ENCODE assay signal across 1 cellular context in the genomic region with DNA sequence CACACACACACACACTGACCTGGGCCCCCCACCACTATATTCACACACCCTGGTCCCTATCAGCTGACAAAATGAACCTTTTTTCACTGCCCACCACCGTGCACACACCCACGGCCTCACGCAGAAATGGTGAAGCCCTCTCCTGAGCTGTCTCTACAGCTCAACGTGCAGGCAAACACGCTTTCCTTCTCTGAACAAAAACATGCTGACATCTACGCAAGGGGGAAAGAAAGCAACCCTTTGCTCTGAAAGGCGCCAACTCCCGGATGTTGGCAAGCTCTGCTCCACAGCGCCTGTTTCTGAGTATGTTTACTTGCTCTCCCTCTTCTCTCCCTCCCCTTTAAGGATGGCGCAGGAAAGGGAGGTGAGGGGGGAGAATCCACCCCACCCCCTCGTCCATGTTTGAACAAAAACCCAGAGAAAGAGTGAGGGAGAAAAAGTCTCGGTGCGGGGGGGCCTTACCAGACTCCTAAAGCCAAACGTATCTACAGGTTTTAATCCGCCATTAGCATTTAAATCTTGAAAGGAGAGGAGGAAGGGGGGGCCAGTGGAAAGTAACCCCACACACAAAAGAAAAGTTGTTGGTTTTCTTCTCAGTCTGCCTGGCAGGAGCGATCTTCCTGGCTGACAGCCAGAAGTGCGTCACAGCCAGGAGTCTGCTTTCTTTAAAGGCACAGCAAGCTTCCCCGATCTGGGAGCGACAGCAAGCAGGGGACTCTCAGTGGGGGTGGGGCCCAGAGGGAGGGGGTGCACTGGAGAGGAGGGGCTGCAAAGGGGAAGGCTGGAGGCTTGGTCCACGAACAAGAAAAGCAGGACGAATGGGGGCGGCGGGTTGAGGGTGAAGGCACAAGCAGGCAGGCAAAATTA.
TF ChIP-seq lines count a peak whose summit lies in the region.

No MANE protein-coding gene starts in this region.

TF ChIP-seq in HEK293, 187 proteins besides CTCF, POLR2A, EP300 and RAD21 (continued from another document and continues in another):
- TF ChIP-seq, protein P1, sequence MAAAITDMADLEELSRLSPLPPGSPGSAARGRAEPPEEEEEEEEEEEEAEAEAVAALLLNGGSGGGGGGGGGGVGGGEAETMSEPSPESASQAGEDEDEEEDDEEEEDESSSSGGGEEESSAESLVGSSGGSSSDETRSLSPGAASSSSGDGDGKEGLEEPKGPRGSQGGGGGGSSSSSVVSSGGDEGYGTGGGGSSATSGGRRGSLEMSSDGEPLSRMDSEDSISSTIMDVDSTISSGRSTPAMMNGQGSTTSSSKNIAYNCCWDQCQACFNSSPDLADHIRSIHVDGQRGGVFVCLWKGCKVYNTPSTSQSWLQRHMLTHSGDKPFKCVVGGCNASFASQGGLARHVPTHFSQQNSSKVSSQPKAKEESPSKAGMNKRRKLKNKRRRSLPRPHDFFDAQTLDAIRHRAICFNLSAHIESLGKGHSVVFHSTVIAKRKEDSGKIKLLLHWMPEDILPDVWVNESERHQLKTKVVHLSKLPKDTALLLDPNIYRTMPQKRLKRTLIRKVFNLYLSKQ (tag by site-specific recombination; IDR thresholded peaks at IDR 0.05; ENCODE audit: borderline replicate concordance) = no peak
- no peak for TF ChIP-seq KLF1 (tag by site-specific recombination; IDR thresholded peaks at IDR 0.05)
- TF ChIP-seq ZNF146 (tag by site-specific recombination; IDR thresholded peaks at IDR 0.05) = no peak
- peak; percentile 43; the same call in 1 of the 2 replicates for TF ChIP-seq ZNF629 (tag by site-specific recombination; IDR thresholded peaks at IDR 0.05)
- TF ChIP-seq ZFP41 (tag by site-specific recombination; IDR thresholded peaks at IDR 0.05; ENCODE audit: borderline replicate concordance) = no peak
- TF ChIP-seq, protein P2, sequence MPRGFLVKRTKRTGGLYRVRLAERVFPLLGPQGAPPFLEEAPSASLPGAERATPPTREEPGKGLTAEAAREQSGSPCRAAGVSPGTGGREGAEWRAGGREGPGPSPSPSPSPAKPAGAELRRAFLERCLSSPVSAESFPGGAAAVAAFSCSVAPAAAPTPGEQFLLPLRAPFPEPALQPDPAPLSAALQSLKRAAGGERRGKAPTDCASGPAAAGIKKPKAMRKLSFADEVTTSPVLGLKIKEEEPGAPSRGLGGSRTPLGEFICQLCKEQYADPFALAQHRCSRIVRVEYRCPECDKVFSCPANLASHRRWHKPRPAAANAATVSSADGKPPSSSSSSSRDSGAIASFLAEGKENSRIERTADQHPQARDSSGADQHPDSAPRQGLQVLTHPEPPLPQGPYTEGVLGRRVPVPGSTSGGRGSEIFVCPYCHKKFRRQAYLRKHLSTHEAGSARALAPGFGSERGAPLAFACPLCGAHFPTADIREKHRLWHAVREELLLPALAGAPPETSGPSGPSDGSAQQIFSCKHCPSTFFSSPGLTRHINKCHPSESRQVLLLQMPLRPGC (tag by site-specific recombination; IDR thresholded peaks at IDR 0.05) = no peak
- no peak for TF ChIP-seq ZNF341 (tag by site-specific recombination; IDR thresholded peaks at IDR 0.05; ENCODE audit: low read depth)
- peak; percentile 85 for TF ChIP-seq ZBTB17 (tag by site-specific recombination; IDR thresholded peaks at IDR 0.05)
- no peak for TF ChIP-seq RBAK (tag by site-specific recombination; IDR thresholded peaks at IDR 0.05)
- TF ChIP-seq ZNF664 (tag by site-specific recombination; IDR thresholded peaks at IDR 0.05) = no peak
- TF ChIP-seq, protein P3, sequence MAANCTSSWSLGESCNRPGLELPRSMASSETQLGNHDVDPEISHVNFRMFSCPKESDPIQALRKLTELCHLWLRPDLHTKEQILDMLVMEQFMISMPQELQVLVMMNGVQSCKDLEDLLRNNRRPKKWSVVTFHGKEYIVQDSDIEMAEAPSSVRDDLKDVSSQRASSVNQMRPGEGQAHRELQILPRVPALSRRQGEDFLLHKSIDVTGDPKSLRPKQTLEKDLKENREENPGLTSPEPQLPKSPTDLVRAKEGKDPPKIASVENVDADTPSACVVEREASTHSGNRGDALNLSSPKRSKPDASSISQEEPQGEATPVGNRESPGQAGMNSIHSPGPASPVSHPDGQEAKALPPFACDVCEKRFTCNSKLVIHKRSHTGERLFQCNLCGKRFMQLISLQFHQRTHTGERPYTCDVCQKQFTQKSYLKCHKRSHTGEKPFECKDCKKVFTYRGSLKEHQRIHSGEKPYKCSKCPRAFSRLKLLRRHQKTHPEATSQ (tag by site-specific recombination; IDR thresholded peaks at IDR 0.05) = no peak
- TF ChIP-seq ZBTB7A (tag by site-specific recombination; IDR thresholded peaks at IDR 0.05; ENCODE audit: low read depth) = no peak
- TF ChIP-seq ZNF670 (tag by site-specific recombination; IDR thresholded peaks at IDR 0.05; ENCODE audit: low read depth) = no peak
- TF ChIP-seq, protein P4, sequence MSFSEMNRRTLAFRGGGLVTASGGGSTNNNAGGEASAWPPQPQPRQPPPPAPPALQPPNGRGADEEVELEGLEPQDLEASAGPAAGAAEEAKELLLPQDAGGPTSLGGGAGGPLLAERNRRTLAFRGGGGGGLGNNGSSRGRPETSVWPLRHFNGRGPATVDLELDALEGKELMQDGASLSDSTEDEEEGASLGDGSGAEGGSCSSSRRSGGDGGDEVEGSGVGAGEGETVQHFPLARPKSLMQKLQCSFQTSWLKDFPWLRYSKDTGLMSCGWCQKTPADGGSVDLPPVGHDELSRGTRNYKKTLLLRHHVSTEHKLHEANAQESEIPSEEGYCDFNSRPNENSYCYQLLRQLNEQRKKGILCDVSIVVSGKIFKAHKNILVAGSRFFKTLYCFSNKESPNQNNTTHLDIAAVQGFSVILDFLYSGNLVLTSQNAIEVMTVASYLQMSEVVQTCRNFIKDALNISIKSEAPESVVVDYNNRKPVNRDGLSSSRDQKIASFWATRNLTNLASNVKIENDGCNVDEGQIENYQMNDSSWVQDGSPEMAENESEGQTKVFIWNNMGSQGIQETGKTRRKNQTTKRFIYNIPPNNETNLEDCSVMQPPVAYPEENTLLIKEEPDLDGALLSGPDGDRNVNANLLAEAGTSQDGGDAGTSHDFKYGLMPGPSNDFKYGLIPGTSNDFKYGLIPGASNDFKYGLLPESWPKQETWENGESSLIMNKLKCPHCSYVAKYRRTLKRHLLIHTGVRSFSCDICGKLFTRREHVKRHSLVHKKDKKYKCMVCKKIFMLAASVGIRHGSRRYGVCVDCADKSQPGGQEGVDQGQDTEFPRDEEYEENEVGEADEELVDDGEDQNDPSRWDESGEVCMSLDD (tag by site-specific recombination; IDR thresholded peaks at IDR 0.05) = no peak
- 0 out of 2 replicates have a peak, but pooled peaks have one; percentile 22 for TF ChIP-seq ZNF596 (tag by site-specific recombination; IDR thresholded peaks at IDR 0.05)
- TF ChIP-seq, protein P5, sequence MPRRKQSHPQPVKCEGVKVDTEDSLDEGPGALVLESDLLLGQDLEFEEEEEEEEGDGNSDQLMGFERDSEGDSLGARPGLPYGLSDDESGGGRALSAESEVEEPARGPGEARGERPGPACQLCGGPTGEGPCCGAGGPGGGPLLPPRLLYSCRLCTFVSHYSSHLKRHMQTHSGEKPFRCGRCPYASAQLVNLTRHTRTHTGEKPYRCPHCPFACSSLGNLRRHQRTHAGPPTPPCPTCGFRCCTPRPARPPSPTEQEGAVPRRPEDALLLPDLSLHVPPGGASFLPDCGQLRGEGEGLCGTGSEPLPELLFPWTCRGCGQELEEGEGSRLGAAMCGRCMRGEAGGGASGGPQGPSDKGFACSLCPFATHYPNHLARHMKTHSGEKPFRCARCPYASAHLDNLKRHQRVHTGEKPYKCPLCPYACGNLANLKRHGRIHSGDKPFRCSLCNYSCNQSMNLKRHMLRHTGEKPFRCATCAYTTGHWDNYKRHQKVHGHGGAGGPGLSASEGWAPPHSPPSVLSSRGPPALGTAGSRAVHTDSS (tag by site-specific recombination; IDR thresholded peaks at IDR 0.05) = no peak
- TF ChIP-seq ZNF248 (tag by site-specific recombination; IDR thresholded peaks at IDR 0.05) = no peak
- TF ChIP-seq ZNF121 (tag by site-specific recombination; IDR thresholded peaks at IDR 0.05) = no peak
- no peak for TF ChIP-seq ZBTB20 (tag by site-specific recombination; IDR thresholded peaks at IDR 0.05)
- TF ChIP-seq, protein P6, sequence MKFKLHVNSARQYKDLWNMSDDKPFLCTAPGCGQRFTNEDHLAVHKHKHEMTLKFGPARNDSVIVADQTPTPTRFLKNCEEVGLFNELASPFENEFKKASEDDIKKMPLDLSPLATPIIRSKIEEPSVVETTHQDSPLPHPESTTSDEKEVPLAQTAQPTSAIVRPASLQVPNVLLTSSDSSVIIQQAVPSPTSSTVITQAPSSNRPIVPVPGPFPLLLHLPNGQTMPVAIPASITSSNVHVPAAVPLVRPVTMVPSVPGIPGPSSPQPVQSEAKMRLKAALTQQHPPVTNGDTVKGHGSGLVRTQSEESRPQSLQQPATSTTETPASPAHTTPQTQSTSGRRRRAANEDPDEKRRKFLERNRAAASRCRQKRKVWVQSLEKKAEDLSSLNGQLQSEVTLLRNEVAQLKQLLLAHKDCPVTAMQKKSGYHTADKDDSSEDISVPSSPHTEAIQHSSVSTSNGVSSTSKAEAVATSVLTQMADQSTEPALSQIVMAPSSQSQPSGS (tag by site-specific recombination; IDR thresholded peaks at IDR 0.05; ENCODE audit: low read depth) = no peak
- TF ChIP-seq, protein P7, sequence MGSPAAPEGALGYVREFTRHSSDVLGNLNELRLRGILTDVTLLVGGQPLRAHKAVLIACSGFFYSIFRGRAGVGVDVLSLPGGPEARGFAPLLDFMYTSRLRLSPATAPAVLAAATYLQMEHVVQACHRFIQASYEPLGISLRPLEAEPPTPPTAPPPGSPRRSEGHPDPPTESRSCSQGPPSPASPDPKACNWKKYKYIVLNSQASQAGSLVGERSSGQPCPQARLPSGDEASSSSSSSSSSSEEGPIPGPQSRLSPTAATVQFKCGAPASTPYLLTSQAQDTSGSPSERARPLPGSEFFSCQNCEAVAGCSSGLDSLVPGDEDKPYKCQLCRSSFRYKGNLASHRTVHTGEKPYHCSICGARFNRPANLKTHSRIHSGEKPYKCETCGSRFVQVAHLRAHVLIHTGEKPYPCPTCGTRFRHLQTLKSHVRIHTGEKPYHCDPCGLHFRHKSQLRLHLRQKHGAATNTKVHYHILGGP (tag by site-specific recombination; IDR thresholded peaks at IDR 0.05) = no peak
- no peak for TF ChIP-seq SETDB1 (IDR thresholded peaks at IDR 0.05; ENCODE audit: insufficient read length, low read length)
- no peak for TF ChIP-seq ZNF335 (tag by site-specific recombination; conservative IDR thresholded peaks at IDR 0.05)
- no peak for TF ChIP-seq ZNF837 (tag by site-specific recombination; IDR thresholded peaks at IDR 0.05)
- no peak for TF ChIP-seq YY1 (tag by site-specific recombination; IDR thresholded peaks at IDR 0.05)
- no peak for TF ChIP-seq MYNN (tag by site-specific recombination; IDR thresholded peaks at IDR 0.05; ENCODE audit: borderline replicate concordance)
- TF ChIP-seq KLF9 (tag by site-specific recombination; IDR thresholded peaks at IDR 0.05; ENCODE audit: low read depth) = peak; percentile 67
- no peak for TF ChIP-seq ZNF560 (tag by site-specific recombination; IDR thresholded peaks at IDR 0.05; ENCODE audit: borderline replicate concordance)
- 0 out of 2 replicates have a peak, but pooled peaks have one; percentile 28 for TF ChIP-seq ZBTB8A (tag by site-specific recombination; IDR thresholded peaks at IDR 0.05)
- TF ChIP-seq ZNF423 (tag by site-specific recombination; IDR thresholded peaks at IDR 0.05) = no peak
- no peak for TF ChIP-seq ZSCAN23 (tag by site-specific recombination; IDR thresholded peaks at IDR 0.05)
- peak; percentile 87 for TF ChIP-seq ZNF223 (tag by site-specific recombination; IDR thresholded peaks at IDR 0.05)
- TF ChIP-seq ZNF555 (tag by site-specific recombination; conservative IDR thresholded peaks at IDR 0.05) = no peak
- TF ChIP-seq ZNF37A (tag by site-specific recombination; IDR thresholded peaks at IDR 0.05) = no peak
- no peak for TF ChIP-seq ZNF571 (tag by site-specific recombination; IDR thresholded peaks at IDR 0.05)
- TF ChIP-seq, protein P8, sequence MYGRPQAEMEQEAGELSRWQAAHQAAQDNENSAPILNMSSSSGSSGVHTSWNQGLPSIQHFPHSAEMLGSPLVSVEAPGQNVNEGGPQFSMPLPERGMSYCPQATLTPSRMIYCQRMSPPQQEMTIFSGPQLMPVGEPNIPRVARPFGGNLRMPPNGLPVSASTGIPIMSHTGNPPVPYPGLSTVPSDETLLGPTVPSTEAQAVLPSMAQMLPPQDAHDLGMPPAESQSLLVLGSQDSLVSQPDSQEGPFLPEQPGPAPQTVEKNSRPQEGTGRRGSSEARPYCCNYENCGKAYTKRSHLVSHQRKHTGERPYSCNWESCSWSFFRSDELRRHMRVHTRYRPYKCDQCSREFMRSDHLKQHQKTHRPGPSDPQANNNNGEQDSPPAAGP (tag by site-specific recombination; IDR thresholded peaks at IDR 0.05) = peak; percentile 32; the same call in 1 of the 2 replicates
- TF ChIP-seq GFI1B (tag by site-specific recombination; IDR thresholded peaks at IDR 0.05) = no peak
- no peak for TF ChIP-seq ZNF169 (tag by site-specific recombination; IDR thresholded peaks at IDR 0.05)
- no peak for TF ChIP-seq ZNF600 (tag by site-specific recombination; IDR thresholded peaks at IDR 0.05)
- TF ChIP-seq, protein P9, sequence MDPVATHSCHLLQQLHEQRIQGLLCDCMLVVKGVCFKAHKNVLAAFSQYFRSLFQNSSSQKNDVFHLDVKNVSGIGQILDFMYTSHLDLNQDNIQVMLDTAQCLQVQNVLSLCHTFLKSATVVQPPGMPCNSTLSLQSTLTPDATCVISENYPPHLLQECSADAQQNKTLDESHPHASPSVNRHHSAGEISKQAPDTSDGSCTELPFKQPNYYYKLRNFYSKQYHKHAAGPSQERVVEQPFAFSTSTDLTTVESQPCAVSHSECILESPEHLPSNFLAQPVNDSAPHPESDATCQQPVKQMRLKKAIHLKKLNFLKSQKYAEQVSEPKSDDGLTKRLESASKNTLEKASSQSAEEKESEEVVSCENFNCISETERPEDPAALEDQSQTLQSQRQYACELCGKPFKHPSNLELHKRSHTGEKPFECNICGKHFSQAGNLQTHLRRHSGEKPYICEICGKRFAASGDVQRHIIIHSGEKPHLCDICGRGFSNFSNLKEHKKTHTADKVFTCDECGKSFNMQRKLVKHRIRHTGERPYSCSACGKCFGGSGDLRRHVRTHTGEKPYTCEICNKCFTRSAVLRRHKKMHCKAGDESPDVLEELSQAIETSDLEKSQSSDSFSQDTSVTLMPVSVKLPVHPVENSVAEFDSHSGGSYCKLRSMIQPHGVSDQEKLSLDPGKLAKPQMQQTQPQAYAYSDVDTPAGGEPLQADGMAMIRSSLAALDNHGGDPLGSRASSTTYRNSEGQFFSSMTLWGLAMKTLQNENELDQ (tag by site-specific recombination; IDR thresholded peaks at IDR 0.05; ENCODE audit: low read depth) = no peak
- TF ChIP-seq IKZF3 (tag by site-specific recombination; IDR thresholded peaks at IDR 0.05) = peak; percentile 78
- TF ChIP-seq, protein P10, sequence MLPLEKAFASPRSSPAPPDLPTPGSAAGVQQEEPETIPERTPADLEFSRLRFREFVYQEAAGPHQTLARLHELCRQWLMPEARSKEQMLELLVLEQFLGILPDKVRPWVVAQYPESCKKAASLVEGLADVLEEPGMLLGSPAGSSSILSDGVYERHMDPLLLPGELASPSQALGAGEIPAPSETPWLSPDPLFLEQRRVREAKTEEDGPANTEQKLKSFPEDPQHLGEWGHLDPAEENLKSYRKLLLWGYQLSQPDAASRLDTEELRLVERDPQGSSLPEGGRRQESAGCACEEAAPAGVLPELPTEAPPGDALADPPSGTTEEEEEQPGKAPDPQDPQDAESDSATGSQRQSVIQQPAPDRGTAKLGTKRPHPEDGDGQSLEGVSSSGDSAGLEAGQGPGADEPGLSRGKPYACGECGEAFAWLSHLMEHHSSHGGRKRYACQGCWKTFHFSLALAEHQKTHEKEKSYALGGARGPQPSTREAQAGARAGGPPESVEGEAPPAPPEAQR (tag by site-specific recombination; IDR thresholded peaks at IDR 0.05) = no peak
- TF ChIP-seq KLF10 (tag by site-specific recombination; IDR thresholded peaks at IDR 0.05) = peak; percentile 48; the same call in 1 of the 2 replicates
- no peak for TF ChIP-seq ZBTB1 (tag by site-specific recombination; IDR thresholded peaks at IDR 0.05)
- peak; percentile 44; the same call in 1 of the 2 replicates for TF ChIP-seq ZSCAN16 (tag by site-specific recombination; IDR thresholded peaks at IDR 0.05)
